ENCODE assay signal across 13 cellular contexts in the genomic region with DNA sequence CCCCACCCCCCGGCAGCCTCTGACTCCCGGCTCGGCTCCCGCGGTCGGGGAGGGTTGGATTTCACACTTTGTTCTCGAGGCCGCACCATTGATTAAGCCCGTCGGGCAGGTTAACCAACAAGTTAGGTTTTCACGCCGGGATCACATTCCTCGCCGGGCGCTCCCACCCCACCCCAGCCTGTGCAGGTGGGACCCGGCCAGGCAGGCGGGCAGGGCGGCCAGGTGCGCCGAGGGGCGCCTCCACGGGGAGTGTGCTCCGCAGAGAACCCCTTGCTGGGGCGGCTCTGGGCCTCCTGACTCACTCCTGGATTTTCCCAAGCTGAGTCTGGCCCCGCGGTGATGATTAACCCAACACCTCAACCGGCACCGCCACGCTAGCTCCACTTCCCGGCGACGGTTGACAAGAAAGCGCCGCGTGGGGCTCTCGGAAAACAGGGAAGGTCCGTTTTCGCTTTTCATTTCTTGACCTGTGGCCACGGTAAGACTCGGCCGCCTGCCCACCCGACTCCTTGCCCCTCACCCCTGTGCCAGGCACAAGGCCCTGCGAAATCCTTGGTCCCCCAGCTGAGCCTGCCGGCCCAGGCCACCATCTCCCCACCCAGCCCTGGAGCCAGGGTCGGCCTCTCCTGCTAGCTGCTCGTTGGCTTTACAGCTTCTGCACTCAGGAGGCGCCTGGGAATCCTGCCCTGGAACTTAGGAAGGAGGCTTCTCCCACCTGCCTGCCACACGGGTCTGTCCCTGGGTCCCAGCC. TPM values are rescaled to one million over a fixed set of nuclear protein-coding genes. Genes with fewer than 3 reads are reported as not detected.
DNase-seq lines count a peak whose midpoint lies in the region; ATAC-seq and TF ChIP-seq lines count a peak whose summit lies in the region.
"Had no signal": no experiment of that assay in that cellular context is flagged by ENCODE, and none has a peak within 500 bp of the region (broad histone marks: within the 10 kb centered on the region; RNA-seq: fewer than 3 reads in every experiment).

No MANE protein-coding gene starts in this region.

- DNase-seq in HCT116 (ENCODE audit: low read depth, low spot score), result no peak
- DNase-seq in Peyer's patch, result peak in 2 of 3 donors; percentile 83 to 84
- no peak for DNase-seq in activated T-helper 2 cell treated with anti-CD3 and anti-CD28 coated beads, Interferon-gamma antibody, Interleukin-2, Interleukin-4, amounts not matched to agents 10 μg/mL and 5 μg/mL and 100 μg/mL, durations not matched to agents 14 hours and 24 hours and 36 hours (ENCODE audit: low spot score)
- no peak for DNase-seq in activated naive CD4-positive, alpha-beta T cell (lab: John Stamatoyannopoulos, UW)
- DNase-seq: activated T-cell treated with anti-CD3 and anti-CD28 coated beads for 4 hours, left ventricle myocardium superior, NCI-H1930 had no signal

- no peaks in the 10 kb centered on the region for H3K9me3 Mint-ChIP-seq in activated T-helper 2 cell treated with anti-CD3 and anti-CD28 coated beads, Interferon-gamma antibody, Interleukin-2, Interleukin-4, amounts not matched to agents 10 μg/mL and 5 μg/mL and 100 μg/mL, durations not matched to agents 14 hours and 24 hours and 36 hours

- POLR2A ChIA-PET in HCT116 (lab: Charles Lee), result interaction anchor here (1.6 kb wide), 1 partner anchor 48 kb away, joined by 3 read pairs; no protein-coding TSS in a partner anchor

- H3K36me3 Mint-ChIP-seq in activated T-helper 2 cell treated with anti-CD3 and anti-CD28 coated beads, Interferon-gamma antibody, Interleukin-2, Interleukin-4, amounts not matched to agents 10 μg/mL and 5 μg/mL and 100 μg/mL, durations not matched to agents 14 hours and 24 hours and 36 hours (ENCODE audit: low read depth), result no peaks in the 10 kb centered on the region

- H3K4me2 ChIP-seq in HCT116 (ENCODE audit: low read length), result peak overlapping the region; percentile 93

- H3K27me3 ChIP-seq in HCT116 (ENCODE audit: insufficient read depth, low read length), result no peaks in the 10 kb centered on the region
- no peaks in the 10 kb centered on the region for H3K27me3 ChIP-seq in Peyer's patch
- no peaks in the 10 kb centered on the region for H3K27me3 ChIP-seq in iPS-15b (ENCODE audit: control insufficient read depth, insufficient read depth, low read length)

- TF ChIP-seq CTCF in HCT116 (IDR thresholded peaks at IDR 0.05 in 2 of 3, conservative IDR thresholded peaks at IDR 0.05 in 1 of 3; ENCODE audit: borderline replicate concordance in 1 of 3, insufficient read depth in 1 of 3, low read depth in 2 of 3, low read length in 2 of 3) (no peak), Peyer's patch (IDR thresholded peaks at IDR 0.05) (no peak)

- H2AFZ ChIP-seq in HCT116 (ENCODE audit: low read depth, low read length, poor library complexity, severe bottlenecking), result no peak overlapping the region

- H3K4me1 ChIP-seq in HCT116 (ENCODE audit: control insufficient read depth in 1 of 2, insufficient read depth in 2 of 2, low read length in 2 of 2), result peaks cover 15 to 34% of the 10 kb centered on the region in 2 experiments
- peaks cover 0 to 49% (median 0%) of the 10 kb centered on the region in 4 donors for H3K4me1 ChIP-seq in Peyer's patch
- H3K4me1 ChIP-seq in iPS-15b (ENCODE audit: control insufficient read depth, insufficient read depth, low read length), result peaks cover 3% of the 10 kb centered on the region

- peaks cover 56% of the 10 kb centered on the region for H3K79me2 ChIP-seq in HCT116 (ENCODE audit: insufficient read depth, low read length)

- BruUV-seq in HCT116 (replicated peaks; lab: Mats Ljungman, UMichigan), result no TSS peak

- no peak overlapping the region for H3K27ac Mint-ChIP-seq in activated T-helper 2 cell treated with anti-CD3 and anti-CD28 coated beads, Interferon-gamma antibody, Interleukin-2, Interleukin-4, amounts not matched to agents 10 μg/mL and 5 μg/mL and 100 μg/mL, durations not matched to agents 14 hours and 24 hours and 36 hours

- ATAC-seq in HCT116 (peak; percentile 11), GM21447 (IDR thresholded peaks at IDR 0.05; ENCODE audit: unreplicated experiment) (no peak), HG03095 (IDR thresholded peaks at IDR 0.05; ENCODE audit: unreplicated experiment) (no peak)
- ATAC-seq: left ventricle myocardium superior had no signal

- no peaks in the 10 kb centered on the region for H4K20me1 ChIP-seq in HCT116 (ENCODE audit: insufficient read depth)

- intact Hi-C loops in HCT116 (cut with micrococcal nuclease), result loop anchor here (1.0 to 5.0 kb wide), 2 partner anchors 42 to 65 kb away; a partner anchor contains a TSS
- intact Hi-C loops in activated T-helper 2 cell treated with anti-CD3 and anti-CD28 coated beads, Interferon-gamma antibody, Interleukin-2, Interleukin-4, amounts not matched to agents 10 μg/mL and 5 μg/mL and 100 μg/mL, durations not matched to agents 14 hours and 24 hours and 36 hours (cut with micrococcal nuclease), result no loop called here

- H3K4me3 Mint-ChIP-seq in activated T-helper 2 cell treated with anti-CD3 and anti-CD28 coated beads, Interferon-gamma antibody, Interleukin-2, Interleukin-4, amounts not matched to agents 10 μg/mL and 5 μg/mL and 100 μg/mL, durations not matched to agents 14 hours and 24 hours and 36 hours (ENCODE audit: low read depth), result no peak overlapping the region

- no peaks in the 10 kb centered on the region for H3K9me2 ChIP-seq in HCT116 (ENCODE audit: insufficient read depth)

- H3K36me3 ChIP-seq in HCT116 (ENCODE audit: control insufficient read depth in 1 of 2, insufficient read depth in 2 of 2, low read length in 2 of 2) (peaks cover 0 to 2% of the 10 kb centered on the region in 2 experiments; a peak in 2 of 4 replicates), Peyer's patch (peaks cover 0 to 3% (median 0%) of the 10 kb centered on the region in 3 donors), iPS-15b (ENCODE audit: control insufficient read depth, insufficient read depth, low read length) (peaks cover 3% of the 10 kb centered on the region)

- peak overlapping the region; percentile 88 to 97 for H3K4me3 ChIP-seq in HCT116 (replicated peaks in 1 of 2; ENCODE audit: low read depth in 1 of 2, low read length in 2 of 2)
- H3K4me3 ChIP-seq in Peyer's patch, result peak overlapping the region in 3 of 4 donors; percentile 35 to 73 (median 71)
- H3K4me3 ChIP-seq in iPS-15b (ENCODE audit: low read depth, low read length), result peak overlapping the region; percentile 8
- H3K4me3 ChIP-seq in skin epidermis, result peak overlapping the region; percentile 26 to 57 (median 38)

- H3K9me3 ChIP-seq in HCT116 (ENCODE audit: control insufficient read depth in 1 of 2, insufficient read depth in 1 of 2, low read depth in 1 of 2, low read length in 2 of 2) (no peaks in the 10 kb centered on the region), Peyer's patch (no peaks in the 10 kb centered on the region), iPS-15b (ENCODE audit: control insufficient read depth, insufficient read depth, low read length) (no peaks in the 10 kb centered on the region)

- no peaks in the 10 kb centered on the region for H3K27me3 Mint-ChIP-seq in activated T-helper 2 cell treated with anti-CD3 and anti-CD28 coated beads, Interferon-gamma antibody, Interleukin-2, Interleukin-4, amounts not matched to agents 10 μg/mL and 5 μg/mL and 100 μg/mL, durations not matched to agents 14 hours and 24 hours and 36 hours (ENCODE audit: low read depth)

- H3K27ac ChIP-seq in HCT116 (ENCODE audit: low read depth, low read length) (peak overlapping the region; percentile 98), Peyer's patch (peak overlapping the region in 3 of 4 donors; percentile 81 to 96 (median 94)), skin epidermis (peak overlapping the region in 20 of 21 experiments; percentile 55 to 90 (median 79))

- CTCF ChIA-PET in HCT116 (lab: Charles Lee), result no interaction called here

- RAD21 ChIA-PET in HCT116 (lab: Charles Lee; ENCODE audit: low non-redundant PET in 1 of 2, low total read pairs in 2 of 2, uncharacterized antibody in 2 of 2, unreplicated experiment in 2 of 2), result interaction anchor here in 1 of 2 experiments (1.2 kb wide), 1 partner anchor 42 kb away, joined by 3 read pairs; no protein-coding TSS in a partner anchor

- H3K9ac ChIP-seq in HCT116 (ENCODE audit: low read length) (peak overlapping the region; percentile 96), iPS-15b (ENCODE audit: low read depth, low read length) (no peak overlapping the region)

- no peak for TF ChIP-seq RAD21 in HCT116 (IDR thresholded peaks at IDR 0.05; ENCODE audit: low read depth)

- no peaks in the 10 kb centered on the region for H3K4me1 Mint-ChIP-seq in activated T-helper 2 cell treated with anti-CD3 and anti-CD28 coated beads, Interferon-gamma antibody, Interleukin-2, Interleukin-4, amounts not matched to agents 10 μg/mL and 5 μg/mL and 100 μg/mL, durations not matched to agents 14 hours and 24 hours and 36 hours (ENCODE audit: low read depth)

- no peak for TF ChIP-seq POLR2A in HCT116 (IDR thresholded peaks at IDR 0.05; ENCODE audit: borderline replicate concordance, extremely low read depth, insufficient read depth, insufficient read length)
- TF ChIP-seq POLR2A in Peyer's patch (IDR thresholded peaks at IDR 0.05), result peak; percentile 57 to 71

TF ChIP-seq in HCT116, 20 proteins besides CTCF, POLR2A, EP300 and RAD21 (continues in another document):
- no peak for TF ChIP-seq ZFX (IDR thresholded peaks at IDR 0.05)

RNA-seq across cellular contexts. Expression of a gene that starts 8.8 kb away (rescaled TPM):
- 0.10 TPM for total RNA-seq in HCT116 (2021; ENCODE audit: unreplicated experiment)
- 0.03 TPM in 1 of 2 replicates, not detected in the other for polyA plus RNA-seq in HCT116 (2012)
- total RNA-seq in Peyer's patch, result 1 to 10 TPM in 3 of 4 donors, not detected in 1; 1.6 to 3.6 (median 1.8) TPM
- not detected in 2 replicates for total RNA-seq in activated T-helper 2 cell treated with anti-CD3 and anti-CD28 coated beads, Interferon-gamma antibody, Interleukin-2, Interleukin-4, amounts not matched to agents 10 μg/mL and 5 μg/mL and 100 μg/mL, durations not matched to agents 14 hours and 24 hours and 36 hours
- total RNA-seq: left ventricle myocardium superior, pulmonary artery endothelial cell, RPMI7951 had no signal

RNA-seq across cellular contexts. Expression of a gene that starts 41.5 kb away (rescaled TPM):
- 56.2 TPM for total RNA-seq in HCT116 (2021; ENCODE audit: unreplicated experiment)
- polyA plus RNA-seq in HCT116 (2012), result 52.4 and 63.6 TPM in 2 replicates
- 10 to 100 TPM in 1 of 4 donors, 1 to 10 TPM in 1, under 1 TPM in 1, not detected in 1; 0.70 to 38.0 (median 3.2) TPM for total RNA-seq in Peyer's patch
- 219 and 231 TPM in 2 replicates for total RNA-seq in activated T-helper 2 cell treated with anti-CD3 and anti-CD28 coated beads, Interferon-gamma antibody, Interleukin-2, Interleukin-4, amounts not matched to agents 10 μg/mL and 5 μg/mL and 100 μg/mL, durations not matched to agents 14 hours and 24 hours and 36 hours
- total RNA-seq: pulmonary artery endothelial cell, RPMI7951 had no signal

RNA-seq across cellular contexts. Expression of a gene that starts 49.0 kb away (rescaled TPM):
- total RNA-seq in HCT116 (2021; ENCODE audit: unreplicated experiment), result 22.7 TPM
- polyA plus RNA-seq in HCT116 (2012), result 11.0 and 13.4 TPM in 2 replicates
- 10 to 100 TPM; 14.0 to 32.0 (median 22.7) TPM for total RNA-seq in Peyer's patch
- total RNA-seq in activated T-helper 2 cell treated with anti-CD3 and anti-CD28 coated beads, Interferon-gamma antibody, Interleukin-2, Interleukin-4, amounts not matched to agents 10 μg/mL and 5 μg/mL and 100 μg/mL, durations not matched to agents 14 hours and 24 hours and 36 hours, result 20.5 and 22.1 TPM in 2 replicates

RNA-seq across cellular contexts. Expression of a gene that starts 49.1 kb away (rescaled TPM):
- total RNA-seq in HCT116 (2021; ENCODE audit: unreplicated experiment), result 0.37 TPM
- 0.09 TPM in 1 of 2 replicates, not detected in the other for polyA plus RNA-seq in HCT116 (2012)
- 1 to 10 TPM in 3 of 4 donors, not detected in 1; 1.6 to 9.1 (median 2.8) TPM for total RNA-seq in Peyer's patch
- total RNA-seq in activated T-helper 2 cell treated with anti-CD3 and anti-CD28 coated beads, Interferon-gamma antibody, Interleukin-2, Interleukin-4, amounts not matched to agents 10 μg/mL and 5 μg/mL and 100 μg/mL, durations not matched to agents 14 hours and 24 hours and 36 hours, result 441 and 458 TPM in 2 replicates
- total RNA-seq: RPMI7951 had no signal

Comparison
In these comparisons a context has a peak if more than half of its experiments do, and no peak if none do; other contexts are left out.
1. DNase-seq: peak in Peyer's patch (2 of 3); none in HCT116 (single experiment), activated T-helper 2 cell treated with anti-CD3 and anti-CD28 coated beads, Interferon-gamma antibody, Interleukin-2, Interleukin-4, amounts not matched to agents 10 μg/mL and 5 μg/mL and 100 μg/mL, durations not matched to agents 14 hours and 24 hours and 36 hours (single experiment) and activated naive CD4-positive, alpha-beta T cell (0 of 4).
2. H3K4me3 ChIP-seq: peak in every context shown above with its lines; median percentile 92 in HCT116; 71 in Peyer's patch; 38 in skin epidermis; 8 in iPS-15b.
3. Peak in every context shown above with its lines, with median percentiles within 50 percentile points of each other: H3K27ac ChIP-seq.